Comparison of ENCODE assay signal across 10 cellular contexts in genomic region chr10:48470115-48470892, GRCh38.
DNase-seq lines count a peak whose midpoint lies in the region; ATAC-seq and TF ChIP-seq lines count a peak whose summit lies in the region.
"Had no signal": no experiment of that assay in that cellular context is flagged by ENCODE, and none has a peak within 500 bp of the region (broad histone marks: within the 10 kb centered on the region; RNA-seq: fewer than 3 reads in every experiment).

No MANE protein-coding gene starts in this region.

- peak; percentile 17 for DNase-seq in D341Med (ENCODE audit: low spot score)
- peak; percentile 18 to 45 for DNase-seq in mesothelial cell of epicardium (ENCODE audit: low spot score in 2 of 2, unreplicated experiment in 2 of 2)
- no peak for DNase-seq in coronary artery (ENCODE audit: low spot score)
- no peak for DNase-seq in NCI-H510A (lab: John Stamatoyannopoulos, UW)
- DNase-seq: NCI-H187 had no signal

- H3K4me1 Mint-ChIP-seq in brain (peaks cover 14% of the 10 kb centered on the region), mesothelial cell of epicardium (peaks cover 36% of the 10 kb centered on the region)

- peak overlapping the region in 3 of 5 experiments; percentile 61 to 74 (median 73) for H3K27ac Mint-ChIP-seq in brain
- peak overlapping the region; percentile 48 for H3K27ac Mint-ChIP-seq in mesothelial cell of epicardium

- H3K9me3 ChIP-seq in KOPT-K1 (ENCODE audit: insufficient read depth, low read length, poor library complexity, severe bottlenecking) = no peaks in the 10 kb centered on the region
- H3K9me3 ChIP-seq: neutrophil had no signal

- H3K27ac ChIP-seq in KOPT-K1 (ENCODE audit: low read depth, low read length, poor library complexity, severe bottlenecking) = peak overlapping the region; percentile 99
- H3K27ac ChIP-seq in coronary artery = no peak overlapping the region
- H3K27ac ChIP-seq: neutrophil had no signal

- H3K9me3 Mint-ChIP-seq in brain = peaks cover 0 to 9% (median 4%) of the 10 kb centered on the region in 5 experiments
- peaks cover 9% of the 10 kb centered on the region for H3K9me3 Mint-ChIP-seq in mesothelial cell of epicardium

- no peak overlapping the region for H3K4me3 ChIP-seq in coronary artery

- no peaks in the 10 kb centered on the region for H3K36me3 ChIP-seq in KOPT-K1 (ENCODE audit: insufficient read depth, low read length)
- H3K36me3 ChIP-seq: neutrophil had no signal

- H3K27me3 Mint-ChIP-seq in brain = peaks cover 22% of the 10 kb centered on the region
- H3K27me3 Mint-ChIP-seq in mesothelial cell of epicardium (ENCODE audit: low read depth) = no peaks in the 10 kb centered on the region

- H3K4me3 Mint-ChIP-seq in brain (no peak overlapping the region), mesothelial cell of epicardium (no peak overlapping the region)

- ATAC-seq in GM21576 (IDR thresholded peaks at IDR 0.05; ENCODE audit: unreplicated experiment) = no peak
- no peak for ATAC-seq in HG02852 (IDR thresholded peaks at IDR 0.05; ENCODE audit: unreplicated experiment)

- no peak for TF ChIP-seq CTCF in brain (conservative IDR thresholded peaks at IDR 0.05)
- TF ChIP-seq CTCF in mesothelial cell of epicardium (IDR thresholded peaks at IDR 0.05; ENCODE audit: unreplicated experiment) = no peak
- TF ChIP-seq CTCF in coronary artery (IDR thresholded peaks at IDR 0.05) = no peak

- H3K36me3 Mint-ChIP-seq in brain = no peaks in the 10 kb centered on the region
- no peaks in the 10 kb centered on the region for H3K36me3 Mint-ChIP-seq in mesothelial cell of epicardium

Comparison
In these comparisons a context has a peak if more than half of its experiments do, and no peak if none do; other contexts are left out.
1. DNase-seq: peak in D341Med (single experiment) and mesothelial cell of epicardium (2 of 2); none in coronary artery (single experiment) and NCI-H510A (single experiment).